In the genomic region with DNA sequence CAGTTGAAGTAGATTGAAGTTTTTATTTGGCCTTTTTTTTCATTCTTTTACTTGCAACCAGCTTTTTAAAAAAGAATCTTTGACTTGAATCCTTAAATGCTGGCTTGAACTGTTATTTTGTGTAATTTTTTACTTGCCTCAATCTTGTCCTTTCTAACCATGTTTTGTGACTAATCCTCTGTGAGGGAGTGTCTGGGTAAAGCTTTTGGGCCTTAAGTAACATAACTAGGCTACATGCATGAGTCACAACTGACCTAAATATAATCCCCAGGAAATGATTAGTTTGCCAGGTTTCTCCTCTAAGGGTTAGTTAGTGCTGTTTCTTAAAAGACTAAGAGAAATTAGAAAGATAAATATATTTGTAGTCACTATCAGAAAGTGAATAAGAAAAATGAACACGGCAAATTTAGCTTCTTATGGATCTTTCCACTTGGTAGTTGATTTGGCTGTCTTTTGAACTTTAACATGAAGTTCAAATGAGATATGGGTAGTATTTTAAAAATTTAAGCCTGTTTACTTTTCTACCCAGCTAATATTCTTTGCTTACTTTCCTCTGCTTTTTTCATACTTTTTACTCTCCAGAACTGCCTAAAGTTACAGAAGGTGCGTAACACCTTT, we compare ENCODE assay signal across 8 cellular contexts.
DNase-seq lines count a peak whose midpoint lies in the region; ATAC-seq and FAIRE-seq lines count a peak whose summit lies in the region.

No MANE protein-coding gene starts in this region.

- in situ Hi-C loops in KBM-7 (cut with MboI; ENCODE audit: low pct_unique_long_range_greater_than_20kb, low sequenced_read_pairs) = no loop called here

- peak; percentile 88 for ATAC-seq in GM21576 (IDR thresholded peaks at IDR 0.05; ENCODE audit: unreplicated experiment)

- DNase-seq in EL = peak; percentile 88
- peak; percentile 62 for DNase-seq in KBM-7
- peak; percentile 80 for DNase-seq in amniotic stem cell (lab: John Stamatoyannopoulos, UW)
- peak; percentile 61 for DNase-seq in urothelium cell line (ENCODE audit: low spot score)
- no peak for DNase-seq in middle frontal gyrus (ENCODE audit: extremely low spot score, low spot score)
- DNase-seq in NCI-H187 treated with DMSO at 0.1 percent for 48 hours (lab: John Stamatoyannopoulos, UW) = no peak

- FAIRE-seq in islet of Langerhans (lab: Jason Lieb, UNC) = peak; percentile 82
- FAIRE-seq in urothelium cell line (lab: Jason Lieb, UNC) = no peak

Comparison
In these comparisons a context has a peak if more than half of its experiments do, and no peak if none do; other contexts are left out.
1. DNase-seq: peak in EL (single experiment), KBM-7 (single experiment), amniotic stem cell (single experiment) and urothelium cell line (single experiment); none in middle frontal gyrus (single experiment) and NCI-H187 treated with DMSO at 0.1 percent for 48 hours (single experiment).